8 cellular contexts compared by ENCODE assay signal in genomic region chr1:206356310-206356709, GRCh38.
DNase-seq lines count a peak whose midpoint lies in the region; ATAC-seq, FAIRE-seq and TF ChIP-seq lines count a peak whose summit lies in the region.
"Not testable (repeated sequence)": the region's sequence is repeated elsewhere in the genome, so short reads cannot be mapped to it uniquely, and the experiment has no call there.

No MANE protein-coding gene starts in this region.

- in situ Hi-C loops in Caki2 (cut with HindIII; ENCODE audit: low pct_unique_long_range_greater_than_20kb, low sequenced_read_pairs), result not testable (repeated sequence)

- not testable (repeated sequence) for H3K9me3 Mint-ChIP-seq in activated CD8-positive, alpha-beta memory T cell treated with anti-CD3 and anti-CD28 coated beads, Interleukin-2, amount 10 ng/mL, durations not matched to agents 7 days and 5 days (ENCODE audit: low read depth); MCF 10A (ENCODE audit: unreplicated experiment)

- not testable (repeated sequence) for H3K27ac ChIP-seq in foreskin keratinocyte

- not testable (repeated sequence) for H3K4me1 ChIP-seq in foreskin keratinocyte

- DNase-seq in Caki2 (ENCODE audit: low read depth) (peak; percentile 22), RCC 7860 (ENCODE audit: low spot score) (peak; percentile 54), MCF 10A (ENCODE audit: unreplicated experiment) (peak; percentile 48), foreskin keratinocyte (peak in 1 of 2 donors; percentile 49), renal cortical epithelial cell (ENCODE audit: low read depth) (peak; percentile 63)
- peak; percentile 43 for DNase-seq in activated CD8-positive, alpha-beta memory T cell treated with anti-CD3 and anti-CD28 coated beads, Interleukin-2, amount 10 ng/mL, durations not matched to agents 7 days and 5 days

- not testable (repeated sequence) for H3K4me1 Mint-ChIP-seq in activated CD8-positive, alpha-beta memory T cell treated with anti-CD3 and anti-CD28 coated beads, Interleukin-2, amount 10 ng/mL, durations not matched to agents 7 days and 5 days
- peaks cover 12% of the 10 kb centered on the region for H3K4me1 Mint-ChIP-seq in MCF 10A (ENCODE audit: insufficient read depth, unreplicated experiment)

- POLR2A ChIA-PET in MCF 10A (lab: Yijun Ruan, JAX), result not testable (repeated sequence)

- not testable (repeated sequence) for BruUV-seq in MCF 10A (replicated peaks; lab: Mats Ljungman, UMichigan)

- intact Hi-C loops in MCF 10A (cut with micrococcal nuclease), result not testable (repeated sequence)

- H3K27me3 ChIP-seq in foreskin keratinocyte, result not testable (repeated sequence)

- CTCF ChIA-PET in activated CD8-positive, alpha-beta memory T cell treated with anti-CD3 and anti-CD28 coated beads, Interleukin-2, amount 10 ng/mL, durations not matched to agents 7 days and 5 days (lab: Charles Lee); MCF 10A (lab: Yijun Ruan, JAX): not testable (repeated sequence)

- not testable (repeated sequence) for H3K27me3 Mint-ChIP-seq in activated CD8-positive, alpha-beta memory T cell treated with anti-CD3 and anti-CD28 coated beads, Interleukin-2, amount 10 ng/mL, durations not matched to agents 7 days and 5 days; MCF 10A (ENCODE audit: insufficient read depth, unreplicated experiment)

- TF ChIP-seq CTCF in MCF 10A (IDR thresholded peaks at IDR 0.05; ENCODE audit: unreplicated experiment); foreskin keratinocyte (conservative IDR thresholded peaks at IDR 0.05): not testable (repeated sequence)

- ATAC-seq in GM21423 (IDR thresholded peaks at IDR 0.05; ENCODE audit: unreplicated experiment) (peak; percentile 56), HG03432 (IDR thresholded peaks at IDR 0.05; ENCODE audit: unreplicated experiment) (peak; percentile 72), foreskin keratinocyte (peak; percentile 70)
- ATAC-seq in activated CD8-positive, alpha-beta memory T cell treated with anti-CD3 and anti-CD28 coated beads, Interleukin-2, amount 10 ng/mL, durations not matched to agents 7 days and 5 days, result peak; percentile 87

- FAIRE-seq in RCC 7860 (lab: Jason Lieb, UNC), result peak; percentile 85

- not testable (repeated sequence) for H3K36me3 Mint-ChIP-seq in activated CD8-positive, alpha-beta memory T cell treated with anti-CD3 and anti-CD28 coated beads, Interleukin-2, amount 10 ng/mL, durations not matched to agents 7 days and 5 days; MCF 10A (ENCODE audit: insufficient read depth, unreplicated experiment)

- not testable (repeated sequence) for H3K27ac Mint-ChIP-seq in activated CD8-positive, alpha-beta memory T cell treated with anti-CD3 and anti-CD28 coated beads, Interleukin-2, amount 10 ng/mL, durations not matched to agents 7 days and 5 days; MCF 10A (ENCODE audit: low read depth, unreplicated experiment)

- H3K4me3 Mint-ChIP-seq in activated CD8-positive, alpha-beta memory T cell treated with anti-CD3 and anti-CD28 coated beads, Interleukin-2, amount 10 ng/mL, durations not matched to agents 7 days and 5 days; MCF 10A (ENCODE audit: unreplicated experiment): not testable (repeated sequence)
